12 cellular contexts compared by ENCODE assay signal in the genomic region with DNA sequence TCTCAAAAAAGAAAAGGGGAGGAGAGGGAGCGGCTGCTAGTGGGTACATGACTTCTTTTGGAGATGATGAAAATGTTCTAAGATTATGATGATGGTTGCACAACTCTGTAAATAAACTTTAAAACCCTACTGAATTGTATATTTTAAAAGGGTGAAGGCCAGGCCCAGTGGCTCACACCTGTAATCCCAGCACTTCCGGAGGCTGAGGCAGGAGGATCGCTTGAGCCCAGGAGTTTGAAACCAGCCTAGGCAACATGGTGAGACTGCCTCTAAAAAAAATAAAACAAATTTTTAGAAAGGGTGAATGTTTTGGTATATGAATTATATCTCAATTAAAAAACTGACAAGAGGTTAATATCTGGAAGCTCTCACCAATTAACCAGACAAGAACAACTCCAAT. TPM values are rescaled to one million over a fixed set of nuclear protein-coding genes. Genes with fewer than 3 reads are reported as not detected.
A peak's percentile ranks its signal among the peaks of the same experiment; 100 is the strongest.
DNase-seq lines count a peak whose midpoint lies in the region; ATAC-seq and TF ChIP-seq lines count a peak whose summit lies in the region.
"Had no signal": no experiment of that assay in that cellular context is flagged by ENCODE, and none has a peak within 500 bp of the region (broad histone marks: within the 10 kb centered on the region; RNA-seq: fewer than 3 reads in every experiment).

No MANE protein-coding gene starts in this region.

- DNase-seq in T-helper 2 cell treated with Interferon-gamma antibody and Interleukin-4, amounts not matched to agents 5 μg/mL and 100 μg/mL, for 36 hours (ENCODE audit: low spot score) = no peak
- DNase-seq in T-helper 2 cell (no peak), natural killer cell (no peak), NCI-H748 (lab: John Stamatoyannopoulos, UW; ENCODE audit: unreplicated experiment) (no peak)
- DNase-seq in activated naive CD4-positive, alpha-beta T cell treated with anti-CD3 and anti-CD28 coated beads for 36 hours = no peak
- DNase-seq in activated naive CD4-positive, alpha-beta T cell treated with anti-CD3 and anti-CD28 coated beads, Interleukin-2, amount 50 U/mL, for 16 hours = no peak
- DNase-seq in natural killer cell treated with Interleukin-12 subunit alpha and Interleukin-12 subunit beta and Interleukin-15 and Interleukin-18, amount 100 ng/mL, for 72 hours (ENCODE audit: low spot score) = no peak
- no peak for DNase-seq in stimulated activated effector memory CD8-positive, alpha-beta T cell treated with anti-CD3 and anti-CD28 coated beads, Interleukin-12 subunit alpha, Interleukin-12 subunit beta, amount 100 ng/mL, for 72 hours (ENCODE audit: low spot score in 2 of 2)
- DNase-seq: 8988T, Caco-2, GM23248, HCEC 1CT had no signal

- ATAC-seq in natural killer cell treated with Interleukin-12 subunit alpha and Interleukin-12 subunit beta and Interleukin-15 and Interleukin-18, amount 100 ng/mL, for 72 hours = no peak
- ATAC-seq in natural killer cell = no peak
- no peak for ATAC-seq in stimulated activated effector memory CD8-positive, alpha-beta T cell treated with anti-CD3 and anti-CD28 coated beads, Interleukin-12 subunit alpha, Interleukin-12 subunit beta, amount 100 ng/mL, for 72 hours

- no peaks in the 10 kb centered on the region for H3K27me3 Mint-ChIP-seq in T-helper 2 cell treated with Interferon-gamma antibody and Interleukin-4, amounts not matched to agents 5 μg/mL and 100 μg/mL, for 36 hours (ENCODE audit: low read depth)
- H3K27me3 Mint-ChIP-seq in activated naive CD4-positive, alpha-beta T cell treated with anti-CD3 and anti-CD28 coated beads for 36 hours (ENCODE audit: low read depth) = no peaks in the 10 kb centered on the region
- H3K27me3 Mint-ChIP-seq in natural killer cell treated with Interleukin-12 subunit alpha and Interleukin-12 subunit beta and Interleukin-15 and Interleukin-18, amount 100 ng/mL, for 72 hours = no peaks in the 10 kb centered on the region
- H3K27me3 Mint-ChIP-seq in natural killer cell (ENCODE audit: low read depth in 2 of 2) = no peaks in the 10 kb centered on the region

- H3K4me1 Mint-ChIP-seq in T-helper 2 cell treated with Interferon-gamma antibody and Interleukin-4, amounts not matched to agents 5 μg/mL and 100 μg/mL, for 36 hours (ENCODE audit: low read depth) = peaks cover 20% of the 10 kb centered on the region
- H3K4me1 Mint-ChIP-seq in activated naive CD4-positive, alpha-beta T cell treated with anti-CD3 and anti-CD28 coated beads for 36 hours (ENCODE audit: low read depth) = peaks cover 25% of the 10 kb centered on the region
- peaks cover 11 to 30% of the 10 kb centered on the region in 2 donors for H3K4me1 Mint-ChIP-seq in natural killer cell treated with Interleukin-12 subunit alpha and Interleukin-12 subunit beta and Interleukin-15 and Interleukin-18, amount 100 ng/mL, for 72 hours (ENCODE audit: low read depth in 2 of 2)
- peaks cover 16 to 19% of the 10 kb centered on the region in 2 donors for H3K4me1 Mint-ChIP-seq in natural killer cell
- peaks cover 23% of the 10 kb centered on the region for H3K4me1 Mint-ChIP-seq in stimulated activated effector memory CD8-positive, alpha-beta T cell treated with anti-CD3 and anti-CD28 coated beads, Interleukin-12 subunit alpha, Interleukin-12 subunit beta, amount 100 ng/mL, for 72 hours

- peaks cover 7% of the 10 kb centered on the region for H3K36me3 Mint-ChIP-seq in T-helper 2 cell treated with Interferon-gamma antibody and Interleukin-4, amounts not matched to agents 5 μg/mL and 100 μg/mL, for 36 hours (ENCODE audit: low read depth)
- H3K36me3 Mint-ChIP-seq in activated naive CD4-positive, alpha-beta T cell treated with anti-CD3 and anti-CD28 coated beads for 36 hours (ENCODE audit: low read depth) = no peaks in the 10 kb centered on the region
- no peaks in the 10 kb centered on the region for H3K36me3 Mint-ChIP-seq in natural killer cell treated with Interleukin-12 subunit alpha and Interleukin-12 subunit beta and Interleukin-15 and Interleukin-18, amount 100 ng/mL, for 72 hours
- no peaks in the 10 kb centered on the region for H3K36me3 Mint-ChIP-seq in natural killer cell
- no peaks in the 10 kb centered on the region for H3K36me3 Mint-ChIP-seq in stimulated activated effector memory CD8-positive, alpha-beta T cell treated with anti-CD3 and anti-CD28 coated beads, Interleukin-12 subunit alpha, Interleukin-12 subunit beta, amount 100 ng/mL, for 72 hours

- H3K4me3 Mint-ChIP-seq in T-helper 2 cell treated with Interferon-gamma antibody and Interleukin-4, amounts not matched to agents 5 μg/mL and 100 μg/mL, for 36 hours = peak overlapping the region; percentile 77
- peak overlapping the region; percentile 34 for H3K4me3 Mint-ChIP-seq in activated naive CD4-positive, alpha-beta T cell treated with anti-CD3 and anti-CD28 coated beads for 36 hours
- H3K4me3 Mint-ChIP-seq in natural killer cell treated with Interleukin-12 subunit alpha and Interleukin-12 subunit beta and Interleukin-15 and Interleukin-18, amount 100 ng/mL, for 72 hours = peak overlapping the region; percentile 87
- H3K4me3 Mint-ChIP-seq in natural killer cell = no peak overlapping the region
- H3K4me3 Mint-ChIP-seq in stimulated activated effector memory CD8-positive, alpha-beta T cell treated with anti-CD3 and anti-CD28 coated beads, Interleukin-12 subunit alpha, Interleukin-12 subunit beta, amount 100 ng/mL, for 72 hours = peak overlapping the region; percentile 77

- intact Hi-C loops in activated naive CD4-positive, alpha-beta T cell treated with anti-CD3 and anti-CD28 coated beads for 36 hours (cut with micrococcal nuclease) = no loop called here
- intact Hi-C loops in natural killer cell (cut with micrococcal nuclease) = no loop called here

- no peak for TF ChIP-seq CTCF in natural killer cell (IDR thresholded peaks at IDR 0.05)

- H3K27ac Mint-ChIP-seq in T-helper 2 cell treated with Interferon-gamma antibody and Interleukin-4, amounts not matched to agents 5 μg/mL and 100 μg/mL, for 36 hours = no peak overlapping the region
- no peak overlapping the region for H3K27ac Mint-ChIP-seq in activated naive CD4-positive, alpha-beta T cell treated with anti-CD3 and anti-CD28 coated beads for 36 hours
- peak overlapping the region; percentile 82 to 86 for H3K27ac Mint-ChIP-seq in natural killer cell treated with Interleukin-12 subunit alpha and Interleukin-12 subunit beta and Interleukin-15 and Interleukin-18, amount 100 ng/mL, for 72 hours
- no peak overlapping the region for H3K27ac Mint-ChIP-seq in natural killer cell
- no peak overlapping the region for H3K27ac Mint-ChIP-seq in stimulated activated effector memory CD8-positive, alpha-beta T cell treated with anti-CD3 and anti-CD28 coated beads, Interleukin-12 subunit alpha, Interleukin-12 subunit beta, amount 100 ng/mL, for 72 hours

- CTCF ChIA-PET in activated naive CD4-positive, alpha-beta T cell treated with anti-CD3 and anti-CD28 coated beads for 36 hours (lab: Charles Lee) = interaction anchor here (1.4 kb wide), 1 partner anchor 73 kb away, joined by 5 read pairs; no protein-coding TSS in a partner anchor

- H3K9me3 Mint-ChIP-seq in T-helper 2 cell treated with Interferon-gamma antibody and Interleukin-4, amounts not matched to agents 5 μg/mL and 100 μg/mL, for 36 hours = peaks cover 5% of the 10 kb centered on the region
- H3K9me3 Mint-ChIP-seq in activated naive CD4-positive, alpha-beta T cell treated with anti-CD3 and anti-CD28 coated beads for 36 hours = no peaks in the 10 kb centered on the region
- H3K9me3 Mint-ChIP-seq in natural killer cell treated with Interleukin-12 subunit alpha and Interleukin-12 subunit beta and Interleukin-15 and Interleukin-18, amount 100 ng/mL, for 72 hours = no peaks in the 10 kb centered on the region
- H3K9me3 Mint-ChIP-seq in natural killer cell = no peaks in the 10 kb centered on the region
- H3K9me3 Mint-ChIP-seq in stimulated activated effector memory CD8-positive, alpha-beta T cell treated with anti-CD3 and anti-CD28 coated beads, Interleukin-12 subunit alpha, Interleukin-12 subunit beta, amount 100 ng/mL, for 72 hours = no peaks in the 10 kb centered on the region

RNA-seq across cellular contexts. Expression of gene BAK1, which starts 45.4 kb away (rescaled TPM):
- 10 to 100 TPM; 38.3 to 41.1 TPM for total RNA-seq in activated naive CD4-positive, alpha-beta T cell treated with anti-CD3 and anti-CD28 coated beads for 36 hours
- total RNA-seq in natural killer cell treated with Interleukin-12 subunit alpha and Interleukin-12 subunit beta and Interleukin-15 and Interleukin-18, amount 100 ng/mL, for 72 hours = 100 to 1,000 TPM; 101 to 103 TPM
- total RNA-seq in natural killer cell = 10 to 100 TPM; 36.3 to 49.8 (median 40.7) TPM

Comparison
In these comparisons a context has a peak if more than half of its experiments do, and no peak if none do; other contexts are left out.
1. H3K27ac Mint-ChIP-seq: peak in natural killer cell treated with Interleukin-12 subunit alpha and Interleukin-12 subunit beta and Interleukin-15 and Interleukin-18, amount 100 ng/mL, for 72 hours (2 of 2); none in T-helper 2 cell treated with Interferon-gamma antibody and Interleukin-4, amounts not matched to agents 5 μg/mL and 100 μg/mL, for 36 hours (single experiment), activated naive CD4-positive, alpha-beta T cell treated with anti-CD3 and anti-CD28 coated beads for 36 hours (single experiment), natural killer cell (0 of 2) and stimulated activated effector memory CD8-positive, alpha-beta T cell treated with anti-CD3 and anti-CD28 coated beads, Interleukin-12 subunit alpha, Interleukin-12 subunit beta, amount 100 ng/mL, for 72 hours (single experiment).